ENCODE assay signal across 10 cellular contexts in the genomic region with DNA sequence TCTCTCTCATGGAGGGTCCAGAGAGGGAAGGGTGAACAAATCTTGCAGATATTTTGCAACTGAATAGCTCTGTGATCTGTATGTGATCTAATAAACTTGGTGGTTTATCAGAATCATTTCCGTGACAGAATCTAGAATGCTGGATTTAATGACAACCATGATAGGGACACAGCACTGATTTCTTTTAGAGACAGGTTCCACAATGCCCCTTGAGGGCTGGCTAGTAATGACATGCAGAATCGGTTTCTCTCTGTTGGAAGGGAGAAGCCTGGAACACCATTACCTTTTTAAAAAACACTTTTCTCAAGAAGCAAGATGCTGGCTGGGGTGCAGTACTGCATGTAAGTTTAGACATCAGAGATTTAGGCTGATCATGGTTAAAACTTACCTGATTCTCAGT.
DNase-seq lines count a peak whose midpoint lies in the region; TF ChIP-seq lines count a peak whose summit lies in the region.
"Had no signal": no experiment of that assay in that cellular context is flagged by ENCODE, and none has a peak within 500 bp of the region (broad histone marks: within the 10 kb centered on the region; RNA-seq: fewer than 3 reads in every experiment).

No MANE protein-coding gene starts in this region.

- H3F3A ChIP-seq in PC-9 (ENCODE audit: insufficient read depth, low read depth), result no peaks in the 10 kb centered on the region

- H4K20me1 ChIP-seq in PC-9 (ENCODE audit: insufficient read depth), result peaks cover 3% of the 10 kb centered on the region; the same call in 1 of the 2 replicates

- BruUV-seq in PC-9 (replicated peaks; lab: Mats Ljungman, UMichigan), result no TSS peak

- no peaks in the 10 kb centered on the region for H3K4me1 ChIP-seq in PC-9 (replicated peaks; ENCODE audit: insufficient read depth)
- no peaks in the 10 kb centered on the region for H3K4me1 ChIP-seq in testis

- 64 to 68% methylated on average over 2 of the region's 2 CpGs for WGBS in testis, 2 donors

- no peaks in the 10 kb centered on the region for H3K9me3 ChIP-seq in PC-9 (ENCODE audit: insufficient read depth, low read depth)
- H3K9me3 ChIP-seq in testis, result no peaks in the 10 kb centered on the region

- CTCF ChIA-PET in PC-9 (lab: Charles Lee), result no interaction called here

- no peak overlapping the region for H2AFZ ChIP-seq in PC-9

- H3K27me3 ChIP-seq in PC-9 (ENCODE audit: insufficient read depth, low read depth) (peaks cover 89% of the 10 kb centered on the region), testis (no peaks in the 10 kb centered on the region)

- H3K4me2 ChIP-seq in PC-9, result no peak overlapping the region

- H3K79me2 ChIP-seq in PC-9 (ENCODE audit: low read depth), result no peaks in the 10 kb centered on the region

- H3K27ac ChIP-seq in PC-9 (no peak overlapping the region), testis (no peak overlapping the region)

- H3K4me3 ChIP-seq in PC-9, result no peak overlapping the region
- H3K4me3 ChIP-seq in fibroblast of pulmonary artery (replicated peaks; ENCODE audit: low read depth, low read length), result no peak overlapping the region
- H3K4me3 ChIP-seq in testis, result no peak overlapping the region
- H3K4me3 ChIP-seq: GM12878 had no signal

- intact Hi-C loops in PC-9 (cut with micrococcal nuclease; ENCODE audit: unreplicated experiment), result no loop called here
- intact Hi-C loops in testis (cut with DNase I; ENCODE audit: low total_unique reads), result no loop called here

- TF ChIP-seq POLR2A in testis (IDR thresholded peaks at IDR 0.05), result no peak

- peak; percentile 50; the same call in 1 of the 2 replicates for TF ChIP-seq CTCF in PC-9 (conservative IDR thresholded peaks at IDR 0.05)
- TF ChIP-seq CTCF in fibroblast of pulmonary artery (IDR thresholded peaks at IDR 0.05; ENCODE audit: low read length, missing control alignments), result peak; percentile 4
- peak in 2 of 3 experiments; percentile 20 to 30 for TF ChIP-seq CTCF in testis (IDR thresholded peaks at IDR 0.05)

- peak; percentile 19 for DNase-seq in NCI-H82 (lab: John Stamatoyannopoulos, UW)
- no peak for DNase-seq in NCI-H82 treated with DMSO at 0.1 percent for 48 hours (lab: John Stamatoyannopoulos, UW; ENCODE audit: unreplicated experiment)
- DNase-seq in PC-9, result no peak
- DNase-seq in fibroblast of pulmonary artery (ENCODE audit: low read depth), result no peak
- DNase-seq in testis, result no peak
- no peak for DNase-seq in HPDE6-E6E7 (ENCODE audit: extremely low spot score)
- DNase-seq in GDM1 (lab: John Stamatoyannopoulos, UW), result no peak
- no peak for DNase-seq in HCEC 1CT
- DNase-seq: NCI-H187 treated with DMSO at 0.1 percent for 48 hours had no signal

- POLR2A ChIA-PET in PC-9 (lab: Charles Lee; ENCODE audit: unreplicated experiment), result no interaction called here

- H3K9me2 ChIP-seq in PC-9 (ENCODE audit: insufficient read depth), result no peaks in the 10 kb centered on the region

- H3K36me3 ChIP-seq in PC-9 (ENCODE audit: low read depth) (no peaks in the 10 kb centered on the region), testis (ENCODE audit: low read depth, missing control alignments) (no peaks in the 10 kb centered on the region)
